In genomic region chr19:41785653-41786052, GRCh38 we compare ENCODE assay signal across 8 cellular contexts. TPM values are rescaled to one million over a fixed set of nuclear protein-coding genes. Genes with fewer than 3 reads are reported as not detected.
DNase-seq lines count a peak whose midpoint lies in the region; ATAC-seq and TF ChIP-seq lines count a peak whose summit lies in the region.

No MANE protein-coding gene starts in this region.

- H3K27me3 ChIP-seq in esophagus muscularis mucosa, result peaks cover 5 to 79% (median 8%) of the 10 kb centered on the region in 4 donors

- intact Hi-C loops in esophagus muscularis mucosa (cut with DNase I), result no loop called here

- TF ChIP-seq CTCF in esophagus muscularis mucosa (IDR thresholded peaks at IDR 0.05), result peak; percentile 54 to 77 (median 71)
- TF ChIP-seq CTCF in nephron (IDR thresholded peaks at IDR 0.05; ENCODE audit: unreplicated experiment in 3 of 3), result peak; percentile 64 to 71 (median 69)

- no peak for TF ChIP-seq EP300 in esophagus muscularis mucosa (IDR thresholded peaks at IDR 0.05)

- no peaks in the 10 kb centered on the region for H3K9me3 ChIP-seq in esophagus muscularis mucosa

- ATAC-seq in stimulated activated naive CD8-positive, alpha-beta T cell treated with anti-CD3 and anti-CD28 coated beads, Interleukin-15, amount 100 ng/mL, for 72 hours, result peak; percentile 97
- no peak for ATAC-seq in GM21423 (IDR thresholded peaks at IDR 0.05; ENCODE audit: unreplicated experiment)

- no peaks in the 10 kb centered on the region for H3K36me3 Mint-ChIP-seq in nephron (ENCODE audit: low read depth)

- no peak overlapping the region for H3K4me3 ChIP-seq in esophagus muscularis mucosa

- DNase-seq in DMS 273 (lab: John Stamatoyannopoulos, UW; ENCODE audit: unreplicated experiment), result peak; percentile 77
- peak; percentile 82 for DNase-seq in HuH-7.5 (ENCODE audit: low spot score)
- DNase-seq in NOMO-1 treated with dmso at 0.1 percent for 144 hours (lab: John Stamatoyannopoulos, UW; ENCODE audit: unreplicated experiment), result peak; percentile 95
- peak; percentile 68 for DNase-seq in activated CD8-positive, alpha-beta memory T cell treated with anti-CD3 and anti-CD28 coated beads, Interleukin-2, amount 50 U/mL, for 4 hours
- no peak for DNase-seq in esophagus muscularis mucosa (ENCODE audit: extremely low spot score)
- DNase-seq in stimulated activated naive CD8-positive, alpha-beta T cell treated with anti-CD3 and anti-CD28 coated beads, Interleukin-15, amount 100 ng/mL, for 72 hours, result peak; percentile 69 to 78

- H3K27ac Mint-ChIP-seq in nephron, result no peak overlapping the region
- H3K27ac Mint-ChIP-seq in stimulated activated naive CD8-positive, alpha-beta T cell treated with anti-CD3 and anti-CD28 coated beads, Interleukin-15, amount 100 ng/mL, for 72 hours, result no peak overlapping the region

- H3K27ac ChIP-seq in esophagus muscularis mucosa (replicated peaks in 1 of 4), result no peak overlapping the region

- 2% methylated on average over 10 of the region's 10 CpGs for WGBS in esophagus muscularis mucosa

- H3K27me3 Mint-ChIP-seq in nephron (ENCODE audit: low read depth), result peaks cover 56% of the 10 kb centered on the region
- peaks cover 82% of the 10 kb centered on the region for H3K27me3 Mint-ChIP-seq in stimulated activated naive CD8-positive, alpha-beta T cell treated with anti-CD3 and anti-CD28 coated beads, Interleukin-15, amount 100 ng/mL, for 72 hours

- peaks cover 0 to 11% (median 9%) of the 10 kb centered on the region in 4 donors for H3K4me1 ChIP-seq in esophagus muscularis mucosa

- no peaks in the 10 kb centered on the region for H3K9me3 Mint-ChIP-seq in nephron
- no peaks in the 10 kb centered on the region for H3K9me3 Mint-ChIP-seq in stimulated activated naive CD8-positive, alpha-beta T cell treated with anti-CD3 and anti-CD28 coated beads, Interleukin-15, amount 100 ng/mL, for 72 hours

- no peaks in the 10 kb centered on the region for H3K36me3 ChIP-seq in esophagus muscularis mucosa

- H3K4me1 Mint-ChIP-seq in nephron, result no peaks in the 10 kb centered on the region
- H3K4me1 Mint-ChIP-seq in stimulated activated naive CD8-positive, alpha-beta T cell treated with anti-CD3 and anti-CD28 coated beads, Interleukin-15, amount 100 ng/mL, for 72 hours, result peaks cover 19% of the 10 kb centered on the region

- H3K4me3 Mint-ChIP-seq in nephron, result no peak overlapping the region
- H3K4me3 Mint-ChIP-seq in stimulated activated naive CD8-positive, alpha-beta T cell treated with anti-CD3 and anti-CD28 coated beads, Interleukin-15, amount 100 ng/mL, for 72 hours, result peak overlapping the region in 1 of 2 donors; percentile 9

- no peak for TF ChIP-seq POLR2A in esophagus muscularis mucosa (IDR thresholded peaks at IDR 0.05; ENCODE audit: low read depth)

RNA-seq across cellular contexts. Expression of gene CEACAM3, which starts 10.7 kb away (rescaled TPM):
- under 1 TPM in 1 of 4 donors, not detected in 3; 0.26 TPM for total RNA-seq in esophagus muscularis mucosa

RNA-seq across cellular contexts. Expression of gene CEACAM6, which starts 30.3 kb away (rescaled TPM):
- total RNA-seq in esophagus muscularis mucosa, result 1 to 10 TPM in 1 of 4 donors, under 1 TPM in 2, not detected in 1; under 0.01 to 1.3 (median 0.69) TPM

RNA-seq across cellular contexts. Expression of gene LYPD4, which starts 58.8 kb away (rescaled TPM):
- not detected for total RNA-seq in esophagus muscularis mucosa

RNA-seq across cellular contexts. Expression of gene DMRTC2, which starts 59.2 kb away (rescaled TPM):
- not detected for total RNA-seq in esophagus muscularis mucosa
